ENCODE assay signal across 8 cellular contexts in genomic region chr6:46014511-46015118, GRCh38. TPM values are rescaled to one million over a fixed set of nuclear protein-coding genes. Genes with fewer than 3 reads are reported as not detected.
A peak's percentile ranks its signal among the peaks of the same experiment; 100 is the strongest.
DNase-seq lines count a peak whose midpoint lies in the region; ATAC-seq and TF ChIP-seq lines count a peak whose summit lies in the region.

No MANE protein-coding gene starts in this region.

- H3K36me3 Mint-ChIP-seq in CD8-positive, alpha-beta memory T cell: peaks cover 0 to 8% (median 0%) of the 10 kb centered on the region in 3 donors
- no peaks in the 10 kb centered on the region for H3K36me3 Mint-ChIP-seq in naive thymus-derived CD8-positive, alpha-beta T cell

- H3K36me3 ChIP-seq in CD8-positive, alpha-beta memory T cell (ENCODE audit: insufficient read depth, low read length): no peaks in the 10 kb centered on the region
- no peaks in the 10 kb centered on the region for H3K36me3 ChIP-seq in ectodermal cell (ENCODE audit: control insufficient read depth, insufficient read depth, low read length)

- DNase-seq in CD8-positive, alpha-beta memory T cell: peak in 4 of 5 donors; percentile 11 to 50 (median 24)
- DNase-seq in naive thymus-derived CD8-positive, alpha-beta T cell: peak in 4 of 10 donors; percentile 12 to 31 (median 23)
- DNase-seq in DMS114 treated with DMSO at 0.1 percent for 48 hours (lab: John Stamatoyannopoulos, UW; ENCODE audit: unreplicated experiment): no peak

- H3K9me3 ChIP-seq in CD8-positive, alpha-beta memory T cell (ENCODE audit: low read length): no peaks in the 10 kb centered on the region
- no peaks in the 10 kb centered on the region for H3K9me3 ChIP-seq in ectodermal cell (ENCODE audit: control insufficient read depth, low read length)

- peak overlapping the region; percentile 62 for H3K4me3 ChIP-seq in CD8-positive, alpha-beta memory T cell (ENCODE audit: low read length)
- peak overlapping the region; percentile 39 for H3K4me3 ChIP-seq in ectodermal cell (ENCODE audit: insufficient read depth, low read depth, low read length)

- H3K27me3 ChIP-seq in CD8-positive, alpha-beta memory T cell (ENCODE audit: insufficient read depth, low read length, poor library complexity, severe bottlenecking): no peaks in the 10 kb centered on the region
- peaks cover 37% of the 10 kb centered on the region for H3K27me3 ChIP-seq in ectodermal cell (ENCODE audit: control insufficient read depth, insufficient read depth, low read length, poor library complexity, severe bottlenecking)

- H3K4me1 ChIP-seq in CD8-positive, alpha-beta memory T cell (ENCODE audit: insufficient read depth, low read length): peaks cover 53% of the 10 kb centered on the region
- H3K4me1 ChIP-seq in ectodermal cell (ENCODE audit: control insufficient read depth, insufficient read depth, low read length): peaks cover 16% of the 10 kb centered on the region

- peaks cover 55 to 62% (median 61%) of the 10 kb centered on the region in 3 donors for H3K4me1 Mint-ChIP-seq in CD8-positive, alpha-beta memory T cell
- H3K4me1 Mint-ChIP-seq in naive thymus-derived CD8-positive, alpha-beta T cell: peaks cover 26 to 63% (median 59%) of the 10 kb centered on the region in 4 donors

- ATAC-seq in SK-N-SH treated with all-trans-retinoic acid at 6 μM for 48 hours (peak; percentile 46), GM21786 (IDR thresholded peaks at IDR 0.05; ENCODE audit: unreplicated experiment) (no peak), GM19397 (IDR thresholded peaks at IDR 0.05; ENCODE audit: unreplicated experiment) (no peak), GM21529 (IDR thresholded peaks at IDR 0.05; ENCODE audit: unreplicated experiment) (no peak)
- peak; percentile 13 to 14 for ATAC-seq in naive thymus-derived CD8-positive, alpha-beta T cell

- POLR2A ChIA-PET in CD8-positive, alpha-beta memory T cell (lab: Charles Lee): interaction anchor here (0.9 to 1.0 kb wide), 2 partner anchors 84 to 115 kb away, joined by 3 to 6 read pairs; partner anchors contain the start of gene ENPP4
- POLR2A ChIA-PET in naive thymus-derived CD8-positive, alpha-beta T cell (lab: Charles Lee): interaction anchor here (1.9 kb wide), 1 partner anchor 115 kb away, joined by 7 read pairs; the partner anchor contains the start of gene ENPP4

- H3K27ac Mint-ChIP-seq in CD8-positive, alpha-beta memory T cell: peak overlapping the region; percentile 91 to 99 (median 96)
- peak overlapping the region; percentile 71 to 96 (median 92) for H3K27ac Mint-ChIP-seq in naive thymus-derived CD8-positive, alpha-beta T cell

- peaks cover 2 to 18% of the 10 kb centered on the region in 2 donors for H3K27me3 Mint-ChIP-seq in CD8-positive, alpha-beta memory T cell
- peaks cover 4 to 28% (median 13%) of the 10 kb centered on the region in 5 donors for H3K27me3 Mint-ChIP-seq in naive thymus-derived CD8-positive, alpha-beta T cell

- H3K27ac ChIP-seq in CD8-positive, alpha-beta memory T cell (ENCODE audit: low read depth, low read length): peak overlapping the region; percentile 38
- no peak overlapping the region for H3K27ac ChIP-seq in ectodermal cell (ENCODE audit: insufficient read depth, low read depth, low read length, poor library complexity, severe bottlenecking)

- peak overlapping the region; percentile 86 to 95 (median 91) for H3K4me3 Mint-ChIP-seq in CD8-positive, alpha-beta memory T cell
- H3K4me3 Mint-ChIP-seq in naive thymus-derived CD8-positive, alpha-beta T cell: peak overlapping the region; percentile 75 to 94 (median 89)

- CTCF ChIA-PET in CD8-positive, alpha-beta memory T cell (lab: Charles Lee): interaction anchor here (1.1 to 2.2 kb wide), 3 partner anchors 11 to 84 kb away, joined by 4 to 10 read pairs (median 4); no protein-coding TSS in a partner anchor

- no peaks in the 10 kb centered on the region for H3K9me3 Mint-ChIP-seq in CD8-positive, alpha-beta memory T cell
- H3K9me3 Mint-ChIP-seq in naive thymus-derived CD8-positive, alpha-beta T cell: peaks cover 0 to 3% (median 0%) of the 10 kb centered on the region in 9 donors

- 2 to 3% methylated on average over 21 of the region's 21 CpGs for WGBS in ectodermal cell, 2 experiments

TF ChIP-seq in SK-N-SH treated with all-trans-retinoic acid at 6 μM for 48 hours, 23 proteins besides CTCF, POLR2A, EP300 and RAD21:
- TF ChIP-seq ISL1 (CRISPR knock-in tag; IDR thresholded peaks at IDR 0.05) (no peak), CREB5 (CRISPR knock-in tag; IDR thresholded peaks at IDR 0.05; ENCODE audit: low read depth) (no peak), ZFP3 (CRISPR knock-in tag; IDR thresholded peaks at IDR 0.05) (no peak), TCF4 (CRISPR knock-in tag; IDR thresholded peaks at IDR 0.05; ENCODE audit: borderline replicate concordance) (no peak), GLIS3 (CRISPR knock-in tag; IDR thresholded peaks at IDR 0.05) (no peak), OSR1 (CRISPR knock-in tag; IDR thresholded peaks at IDR 0.05) (no peak), BACH2 (CRISPR knock-in tag; IDR thresholded peaks at IDR 0.05; ENCODE audit: borderline replicate concordance) (no peak), ZNF8 (CRISPR knock-in tag; IDR thresholded peaks at IDR 0.05) (no peak), ZC3H10 (CRISPR knock-in tag; IDR thresholded peaks at IDR 0.05) (no peak), ZNF565 (CRISPR knock-in tag; conservative IDR thresholded peaks at IDR 0.05; ENCODE audit: low read depth) (no peak)
TF ChIP-seq in SK-N-SH treated with all-trans-retinoic acid at 6 μM for 48 hours: peak in this region for 0.

RNA-seq across cellular contexts. Expression of gene CLIC5, which starts 1.0 kb away (rescaled TPM):
- 1 to 10 TPM; 6.4 to 7.2 TPM for total RNA-seq in CD8-positive, alpha-beta memory T cell
- 4.8 TPM for polyA plus RNA-seq in CD8-positive, alpha-beta memory T cell
- 0.07 TPM for polyA plus RNA-seq in ectodermal cell (2013, experiment 1 of 4)
- 0.09 TPM for polyA plus RNA-seq in ectodermal cell (2013, experiment 2 of 4)
- polyA plus RNA-seq in ectodermal cell (2013, experiment 3 of 4): 0.21 TPM
- 0.08 TPM for polyA plus RNA-seq in ectodermal cell (2013, experiment 4 of 4)
- total RNA-seq in naive thymus-derived CD8-positive, alpha-beta T cell: 1 to 10 TPM; 1.9 to 2.3 TPM
- polyA plus RNA-seq in naive thymus-derived CD8-positive, alpha-beta T cell: under 1 TPM; 0.06 to 0.42 (median 0.29) TPM

Comparison
In these comparisons a context has a peak if more than half of its experiments do, and no peak if none do; other contexts are left out.
1. ATAC-seq: peak in SK-N-SH treated with all-trans-retinoic acid at 6 μM for 48 hours (single experiment) and naive thymus-derived CD8-positive, alpha-beta T cell (2 of 2); none in GM21786 (single experiment), GM19397 (single experiment) and GM21529 (single experiment).